1 cellular context compared by ENCODE assay signal in the genomic region with DNA sequence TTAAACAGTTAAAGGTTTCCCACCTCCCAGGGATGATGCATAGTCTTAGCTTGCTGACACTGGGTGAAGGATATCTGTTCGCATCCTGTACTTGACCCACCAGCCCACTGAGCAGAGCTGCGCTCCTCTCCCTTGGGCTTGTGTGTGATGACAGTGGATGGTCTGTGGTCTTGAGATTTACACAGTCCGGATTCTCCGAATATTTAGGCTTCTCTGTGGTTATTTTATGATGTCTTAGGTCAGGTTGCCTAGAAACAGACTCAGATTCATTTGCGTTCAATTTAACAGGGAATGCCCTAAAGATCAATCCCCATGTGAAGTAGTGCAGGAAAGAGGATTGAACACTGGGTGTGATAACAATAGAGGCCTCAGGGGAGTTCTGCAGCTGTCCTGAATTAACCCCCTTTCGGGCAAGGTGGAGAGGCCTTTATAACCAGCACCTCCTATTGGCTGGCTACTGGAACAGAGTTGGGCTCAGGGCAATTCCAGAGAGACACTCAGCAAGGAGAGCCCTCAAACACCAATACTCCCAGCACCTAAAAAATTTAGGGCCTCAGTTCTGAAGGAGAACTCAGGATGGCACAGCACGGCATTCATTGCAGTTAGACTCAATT.
TF ChIP-seq lines count a peak whose summit lies in the region.

No MANE protein-coding gene starts in this region.

TF ChIP-seq in IMR-90, 13 proteins besides CTCF, POLR2A, EP300 and RAD21:
- TF ChIP-seq CEBPB (IDR thresholded peaks at IDR 0.05; ENCODE audit: low read depth, low read length): no peak
- no peak for TF ChIP-seq MAZ (IDR thresholded peaks at IDR 0.05; ENCODE audit: borderline replicate concordance, low read depth, low read length)
- no peak for TF ChIP-seq MAFK (IDR thresholded peaks at IDR 0.05; ENCODE audit: low read depth, low read length)
